Comparison of ENCODE assay signal across 8 cellular contexts in genomic region chr1:35768350-35769187, GRCh38. TPM values are rescaled to one million over a fixed set of nuclear protein-coding genes. Genes with fewer than 3 reads are reported as not detected.
DNase-seq lines count a peak whose midpoint lies in the region; ATAC-seq and TF ChIP-seq lines count a peak whose summit lies in the region.

No MANE protein-coding gene starts in this region.

- H3K27me3 Mint-ChIP-seq in natural killer cell (ENCODE audit: low read depth in 2 of 2), result no peaks in the 10 kb centered on the region

- TF ChIP-seq CTCF in GM06990 (IDR thresholded peaks at IDR 0.05; ENCODE audit: insufficient read depth, low read length, poor library complexity, severe bottlenecking) (no peak), colonic mucosa (IDR thresholded peaks at IDR 0.05) (no peak), natural killer cell (IDR thresholded peaks at IDR 0.05) (no peak)

- peak overlapping the region; percentile 88 to 93 for H3K27ac Mint-ChIP-seq in natural killer cell

- DNase-seq in GM06990 (ENCODE audit: extremely low read depth, insufficient read length) (no peak), NCI-H2227 (lab: John Stamatoyannopoulos, UW; ENCODE audit: unreplicated experiment) (peak; percentile 36), colonic mucosa (no peak), natural killer cell (no peak), ecto neural progenitor cell (ENCODE audit: low spot score) (no peak), Kasumi-1 (lab: John Stamatoyannopoulos, UW) (no peak)

- H3K9me3 ChIP-seq in colonic mucosa, result no peaks in the 10 kb centered on the region

- no peaks in the 10 kb centered on the region for H3K36me3 Mint-ChIP-seq in natural killer cell

- no peaks in the 10 kb centered on the region for H3K4me1 ChIP-seq in colonic mucosa

- no peaks in the 10 kb centered on the region for H3K9me3 Mint-ChIP-seq in natural killer cell

- peak overlapping the region; percentile 64 to 76 for H3K9ac ChIP-seq in colonic mucosa (ENCODE audit: low read depth in 2 of 2, low read length in 2 of 2)

- peaks cover 5 to 11% of the 10 kb centered on the region in 2 donors for H3K4me1 Mint-ChIP-seq in natural killer cell

- no peak for ATAC-seq in natural killer cell
- ATAC-seq in HG02870 (IDR thresholded peaks at IDR 0.05; ENCODE audit: unreplicated experiment), result no peak
- ATAC-seq in HG03097 (IDR thresholded peaks at IDR 0.05; ENCODE audit: low FRiP score, unreplicated experiment), result no peak

- H3K36me3 ChIP-seq in GM06990 (ENCODE audit: control insufficient read depth, insufficient read depth, low read length), result no peaks in the 10 kb centered on the region
- no peaks in the 10 kb centered on the region for H3K36me3 ChIP-seq in colonic mucosa

- H3K4me3 ChIP-seq in GM06990 (replicated peaks; ENCODE audit: low read depth, low read length) (peak overlapping the region; percentile 92), colonic mucosa (peak overlapping the region; percentile 92)

- peak overlapping the region; percentile 86 for H3K4me3 Mint-ChIP-seq in natural killer cell

- H3K27me3 ChIP-seq in GM06990 (replicated peaks; ENCODE audit: control insufficient read depth, insufficient read depth, low read length), result no peaks in the 10 kb centered on the region
- no peaks in the 10 kb centered on the region for H3K27me3 ChIP-seq in colonic mucosa

- intact Hi-C loops in colonic mucosa (cut with DNase I), result no loop called here
- intact Hi-C loops in natural killer cell (cut with micrococcal nuclease), result no loop called here

- H3K27ac ChIP-seq in colonic mucosa, result peak overlapping the region; percentile 76

RNA-seq across cellular contexts. Expression of gene CLSPN, which starts 1.2 kb away (rescaled TPM):
- total RNA-seq in colonic mucosa (10 to 100 TPM in 1 of 2 donors, 1 to 10 TPM in 1; 3.1 to 27.7 TPM), natural killer cell (1 to 10 TPM; 1.9 to 4.9 (median 2.4) TPM)

RNA-seq across cellular contexts. Expression of gene AGO4, which starts 39.2 kb away (rescaled TPM):
- total RNA-seq in colonic mucosa (10 to 100 TPM in 1 of 2 donors, 1 to 10 TPM in 1; 7.4 to 17.5 TPM), natural killer cell (10 to 100 TPM; 21.8 to 32.0 (median 31.7) TPM)

RNA-seq across cellular contexts. Expression of gene C1orf216, which starts 49.9 kb away (rescaled TPM):
- total RNA-seq in colonic mucosa (1 to 10 TPM; 2.9 to 4.2 TPM), natural killer cell (10 to 100 TPM in 2 of 3 donors, 1 to 10 TPM in 1; 8.0 to 14.1 (median 13.0) TPM)
